30 cellular contexts compared by ENCODE assay signal in genomic region chr9:1055156-1055555, GRCh38. TPM values are rescaled to one million over a fixed set of nuclear protein-coding genes. Genes with fewer than 3 reads are reported as not detected.
"Had no signal": no experiment of that assay in that cellular context is flagged by ENCODE, and none has a peak within 500 bp of the region (broad histone marks: within the 10 kb centered on the region; RNA-seq: fewer than 3 reads in every experiment).

No MANE protein-coding gene starts in this region.

- H3K4me3 ChIP-seq: esophagus squamous epithelium, heart left ventricle, testis, uterus had no signal

- H3K27me3 ChIP-seq: testis had no signal

- DNase-seq: activated CD4-positive, alpha-beta T cell treated with anti-CD3 and anti-CD28 coated beads for 1 hour; activated CD4-positive, alpha-beta T cell treated with anti-CD3 and anti-CD28 coated beads, Interleukin-2, amount 50 U/mL, for 1 hour; activated CD8-positive, alpha-beta T cell treated with anti-CD3 and anti-CD28 coated beads, Interleukin-2, amount 10 ng/mL, durations not matched to agents 7 days and 5 days; activated gamma-delta T cell treated with Interleukin-2 at 50 U/mL for 16 hours; anterior cingulate cortex; central memory CD4-positive, alpha-beta T cell; effector memory CD4-positive, alpha-beta T cell; esophagus squamous epithelium; heart left ventricle; islet precursor cell; left cardiac atrium; nucleus accumbens; retina; stimulated activated CD4-positive, alpha-beta T cell treated with anti-CD3 and anti-CD28 coated beads, Interleukin-2, amount 100 ng/mL, for 48 hours; stimulated activated CD8-positive, alpha-beta memory T cell treated with anti-CD3 and anti-CD28 coated beads, Interleukin-4, amount 100 ng/mL, for 48 hours; stimulated activated naive B cell treated with anti-CD40 and anti-IgM and Interleukin-4, amounts not matched to agents 10 μg/mL and 1 μg/mL and 100 μg/mL, for 72 hours; testis; trophoblast cell; uterus; WERI-Rb-1 had no signal

- H3K4me3 Mint-ChIP-seq: activated CD8-positive, alpha-beta T cell treated with anti-CD3 and anti-CD28 coated beads, Interleukin-2, amount 10 ng/mL, durations not matched to agents 7 days and 5 days; activated naive CD4-positive, alpha-beta T cell treated with anti-CD3 and anti-CD28 coated beads, Interleukin-2, amount 50 U/mL, for 24 hours; brain; stimulated activated naive B cell treated with anti-CD40 and anti-IgM and Interleukin-4, amounts not matched to agents 10 μg/mL and 1 μg/mL and 100 μg/mL, for 72 hours; T-helper 2 cell treated with Interferon-gamma antibody and Interleukin-4, amounts not matched to agents 5 μg/mL and 100 μg/mL, for 36 hours had no signal

- FAIRE-seq: TTC549 had no signal

- H3K9me3 ChIP-seq: esophagus squamous epithelium, heart left ventricle, testis, uterus had no signal

- ATAC-seq: activated CD8-positive, alpha-beta T cell treated with anti-CD3 and anti-CD28 coated beads, Interleukin-2, amount 10 ng/mL, durations not matched to agents 7 days and 5 days; heart left ventricle; left cardiac atrium; stimulated activated naive B cell treated with anti-CD40 and anti-IgM and Interleukin-4, amounts not matched to agents 10 μg/mL and 1 μg/mL and 100 μg/mL, for 72 hours had no signal

- H3K36me3 ChIP-seq: esophagus squamous epithelium, heart left ventricle, uterus, WERI-Rb-1 had no signal

- H3K27ac Mint-ChIP-seq: activated CD8-positive, alpha-beta T cell treated with anti-CD3 and anti-CD28 coated beads, Interleukin-2, amount 10 ng/mL, durations not matched to agents 7 days and 5 days; activated naive CD4-positive, alpha-beta T cell treated with anti-CD3 and anti-CD28 coated beads, Interleukin-2, amount 50 U/mL, for 24 hours; brain; nephron; progenitor cell of endocrine pancreas; stimulated activated naive B cell treated with anti-CD40 and anti-IgM and Interleukin-4, amounts not matched to agents 10 μg/mL and 1 μg/mL and 100 μg/mL, for 72 hours; T-helper 2 cell treated with Interferon-gamma antibody and Interleukin-4, amounts not matched to agents 5 μg/mL and 100 μg/mL, for 36 hours had no signal

- H3K27ac ChIP-seq: esophagus squamous epithelium, heart left ventricle, testis, uterus, WERI-Rb-1 had no signal

- H3K36me3 Mint-ChIP-seq: stimulated activated naive B cell treated with anti-CD40 and anti-IgM and Interleukin-4, amounts not matched to agents 10 μg/mL and 1 μg/mL and 100 μg/mL, for 72 hours had no signal

- H3K9me3 Mint-ChIP-seq: activated naive CD4-positive, alpha-beta T cell treated with anti-CD3 and anti-CD28 coated beads, Interleukin-2, amount 50 U/mL, for 24 hours; nephron; stimulated activated naive B cell treated with anti-CD40 and anti-IgM and Interleukin-4, amounts not matched to agents 10 μg/mL and 1 μg/mL and 100 μg/mL, for 72 hours; T-helper 2 cell treated with Interferon-gamma antibody and Interleukin-4, amounts not matched to agents 5 μg/mL and 100 μg/mL, for 36 hours had no signal

RNA-seq across cellular contexts. Expression of gene DMRT2, which starts 5.0 kb away (rescaled TPM):
- total RNA-seq: activated CD8-positive, alpha-beta T cell treated with anti-CD3 and anti-CD28 coated beads, Interleukin-2, amount 10 ng/mL, durations not matched to agents 7 days and 5 days; dermis microvascular lymphatic vessel endothelial cell; liver; mononuclear cell; myocyte had no signal
